Comparison of ENCODE assay signal across 8 cellular contexts in the genomic region with DNA sequence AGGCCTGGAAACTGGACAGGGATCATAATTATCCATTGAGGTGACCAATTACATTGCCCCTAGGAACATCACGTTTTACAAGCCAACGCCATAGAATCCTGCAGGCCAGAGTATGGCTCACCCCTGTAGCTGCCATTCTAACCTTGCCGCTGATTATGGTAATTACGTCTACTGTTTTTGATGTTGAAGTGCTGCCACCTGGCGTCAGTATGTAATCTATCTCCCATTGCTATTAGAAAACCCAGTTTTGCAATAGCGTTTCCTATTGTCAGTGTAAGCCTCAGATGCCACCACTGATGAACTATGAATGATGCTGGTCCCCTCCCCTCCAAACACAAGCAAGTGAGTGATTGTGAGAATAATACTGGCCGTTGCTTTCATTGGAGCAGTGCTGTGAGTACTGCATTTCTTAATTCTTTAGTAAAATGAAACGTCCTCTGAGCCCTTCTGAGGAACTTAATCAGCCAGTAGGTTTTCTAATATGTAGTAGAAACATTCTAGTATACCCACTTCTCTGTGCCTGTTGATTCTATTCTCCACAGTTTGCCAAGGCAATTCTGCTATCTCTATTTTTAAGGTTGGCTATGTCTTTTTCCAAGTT.
DNase-seq lines count a peak whose midpoint lies in the region; ATAC-seq and TF ChIP-seq lines count a peak whose summit lies in the region.

No MANE protein-coding gene starts in this region.

- no peak overlapping the region for H3K4me3 ChIP-seq in cardiac muscle cell
- H3K4me3 ChIP-seq in psoas muscle: no peak overlapping the region

- no peak overlapping the region for H3K4me3 Mint-ChIP-seq in activated T-cell treated with anti-CD3 and anti-CD28 coated beads, Interleukin-2, amount 50 U/mL, for 72 hours

- peak; percentile 92 for ATAC-seq in GM19467 (IDR thresholded peaks at IDR 0.05; ENCODE audit: unreplicated experiment)
- ATAC-seq in HG03457 (IDR thresholded peaks at IDR 0.05; ENCODE audit: unreplicated experiment): peak; percentile 87
- peak; percentile 60 to 77 for ATAC-seq in activated T-cell treated with anti-CD3 and anti-CD28 coated beads, Interleukin-2, amount 50 U/mL, for 72 hours (replicated peaks in 1 of 2)
- ATAC-seq in psoas muscle: peak in 2 of 4 donors; percentile 26 to 71

- H3K4me1 ChIP-seq in cardiac muscle cell (ENCODE audit: low read depth) (no peaks in the 10 kb centered on the region), psoas muscle (no peaks in the 10 kb centered on the region)

- intact Hi-C loops in psoas muscle (cut with DNase I): loop anchor here (5.0 to 10.0 kb wide), 2 partner anchors 678 to 681 kb away; no protein-coding TSS in a partner anchor

- no peaks in the 10 kb centered on the region for H3K9me3 Mint-ChIP-seq in activated T-cell treated with anti-CD3 and anti-CD28 coated beads, Interleukin-2, amount 50 U/mL, for 72 hours

- WGBS in psoas muscle, 3 donors: 12 to 13% (median 12%) methylated on average over 8 of the region's 8 CpGs

- TF ChIP-seq CTCF in cardiac muscle cell (IDR thresholded peaks at IDR 0.05; ENCODE audit: low read depth, low read length) (peak; percentile 64), psoas muscle (IDR thresholded peaks at IDR 0.05) (peak; percentile 39)

- no peaks in the 10 kb centered on the region for H3K9me3 ChIP-seq in cardiac muscle cell (ENCODE audit: low read depth)
- H3K9me3 ChIP-seq in psoas muscle: no peaks in the 10 kb centered on the region

- no peaks in the 10 kb centered on the region for H3K4me1 Mint-ChIP-seq in activated T-cell treated with anti-CD3 and anti-CD28 coated beads, Interleukin-2, amount 50 U/mL, for 72 hours (ENCODE audit: low read depth)

- DNase-seq in EH (ENCODE audit: low read depth): peak; percentile 56
- DNase-seq in NCI-H526 treated with DMSO at 0.1 percent for 48 hours (lab: John Stamatoyannopoulos, UW): peak; percentile 39
- DNase-seq in activated T-cell treated with anti-CD3 and anti-CD28 coated beads, Interleukin-2, amount 50 U/mL, for 72 hours: peak; percentile 40
- DNase-seq in cardiac muscle cell (ENCODE audit: low read depth in 1 of 2, low spot score in 1 of 2): peak; percentile 63 to 75
- DNase-seq in psoas muscle: peak in 1 of 2 donors; percentile 13
- no peak for DNase-seq in activated gamma-delta T cell (lab: John Stamatoyannopoulos, UW)

- no peak overlapping the region for H3K27ac Mint-ChIP-seq in activated T-cell treated with anti-CD3 and anti-CD28 coated beads, Interleukin-2, amount 50 U/mL, for 72 hours

- H3K27me3 ChIP-seq in cardiac muscle cell (peaks cover 3% of the 10 kb centered on the region), psoas muscle (ENCODE audit: insufficient read depth in 3 of 3, low read length in 2 of 3) (peaks cover 0 to 4% (median 0%) of the 10 kb centered on the region in 3 donors)

- H3K36me3 ChIP-seq in cardiac muscle cell (no peaks in the 10 kb centered on the region), psoas muscle (ENCODE audit: insufficient read depth in 1 of 2, low read depth in 1 of 2) (no peaks in the 10 kb centered on the region)

- peaks cover 13% of the 10 kb centered on the region for H3K27me3 Mint-ChIP-seq in activated T-cell treated with anti-CD3 and anti-CD28 coated beads, Interleukin-2, amount 50 U/mL, for 72 hours (ENCODE audit: low read depth)

- no peaks in the 10 kb centered on the region for H3K36me3 Mint-ChIP-seq in activated T-cell treated with anti-CD3 and anti-CD28 coated beads, Interleukin-2, amount 50 U/mL, for 72 hours (ENCODE audit: insufficient read depth in 2 of 2)

- H3K27ac ChIP-seq in cardiac muscle cell (no peak overlapping the region), psoas muscle (no peak overlapping the region)
